22 cellular contexts compared by ENCODE assay signal in the genomic region with DNA sequence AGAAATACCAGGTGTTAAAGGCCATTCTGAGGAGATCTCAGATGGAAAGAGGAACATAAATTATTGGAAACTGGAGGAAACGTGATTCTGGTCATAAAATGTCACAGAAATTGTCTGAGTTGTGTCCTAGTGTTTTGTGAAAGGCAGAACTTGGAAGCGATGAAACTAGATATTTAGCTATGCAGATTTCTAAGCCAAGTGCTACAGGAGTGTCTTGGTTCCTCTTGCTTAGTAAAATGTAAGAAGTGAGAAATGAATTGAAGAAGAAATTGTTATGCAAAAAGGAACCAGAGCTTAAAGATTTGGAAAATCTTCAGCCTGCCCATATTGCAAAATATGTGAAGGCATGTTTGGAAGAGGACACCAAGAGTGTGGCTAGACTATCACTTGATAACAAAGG. TPM values are rescaled to one million over a fixed set of nuclear protein-coding genes. Genes with fewer than 3 reads are reported as not detected.
DNase-seq lines count a peak whose midpoint lies in the region; ATAC-seq, FAIRE-seq and TF ChIP-seq lines count a peak whose summit lies in the region.
"Had no signal": no experiment of that assay in that cellular context is flagged by ENCODE, and none has a peak within 500 bp of the region (broad histone marks: within the 10 kb centered on the region; RNA-seq: fewer than 3 reads in every experiment).

No MANE protein-coding gene starts in this region.

- WGBS in mammary epithelial cell (ENCODE audit: low coverage, missing lambda C conversion rate): 73% methylated on average over 2 of the region's 2 CpGs

- CTCF ChIA-PET in mammary epithelial cell (lab: Charles Lee; ENCODE audit: low non-redundant PET) (interaction anchor here (0.9 kb wide), 1 partner anchor 118 kb away, joined by 5 read pairs; no protein-coding TSS in a partner anchor), MCF 10A (lab: Yijun Ruan, JAX) (interaction anchor here (0.6 to 1.0 kb wide), 3 partner anchors 10 to 177 kb away, joined by 3 to 5 read pairs (median 3); no protein-coding TSS in a partner anchor), PC-3 (lab: Charles Lee) (no interaction called here), Calu3 (lab: Charles Lee) (no interaction called here)
- CTCF ChIA-PET in activated CD8-positive, alpha-beta T cell treated with anti-CD3 and anti-CD28 coated beads, Interleukin-2, amount 10 ng/mL, durations not matched to agents 7 days and 5 days (lab: Charles Lee): no interaction called here

- BruUV-seq in mammary epithelial cell (replicated peaks; lab: Mats Ljungman, UMichigan): no TSS peak
- no TSS peak for BruUV-seq in MCF 10A (replicated peaks; lab: Mats Ljungman, UMichigan)
- BruUV-seq in PC-3 (replicated peaks; lab: Mats Ljungman, UMichigan): no TSS peak
- no TSS peak for BruUV-seq in Calu3 (replicated peaks; lab: Mats Ljungman, UMichigan)

- H3K36me3 Mint-ChIP-seq in MCF 10A (ENCODE audit: insufficient read depth, unreplicated experiment) (no peaks in the 10 kb centered on the region), Calu3 (ENCODE audit: insufficient read depth, unreplicated experiment) (no peaks in the 10 kb centered on the region)
- no peaks in the 10 kb centered on the region for H3K36me3 Mint-ChIP-seq in activated CD8-positive, alpha-beta T cell treated with anti-CD3 and anti-CD28 coated beads, Interleukin-2, amount 10 ng/mL, durations not matched to agents 7 days and 5 days (ENCODE audit: low read depth)
- H3K36me3 Mint-ChIP-seq: CD4-positive, CD25-positive, alpha-beta regulatory T cell had no signal

- no peaks in the 10 kb centered on the region for H3K79me2 ChIP-seq in mammary epithelial cell (ENCODE audit: insufficient read depth, low read length)
- H3K79me2 ChIP-seq in PC-3 (ENCODE audit: low read length): no peaks in the 10 kb centered on the region
- no peaks in the 10 kb centered on the region for H3K79me2 ChIP-seq in keratinocyte (ENCODE audit: control insufficient read depth, insufficient read depth, low read length)

- dilution Hi-C loops in mammary epithelial cell (cut with HindIII; ENCODE audit: low sequenced_read_pairs) (no loop called here), keratinocyte (cut with MboI; ENCODE audit: extremely low pct_ligation_motif_present, low sequenced_read_pairs) (no loop called here)

- H3K9me3 Mint-ChIP-seq in MCF 10A (ENCODE audit: unreplicated experiment) (no peaks in the 10 kb centered on the region), Calu3 (ENCODE audit: low read depth, unreplicated experiment) (no peaks in the 10 kb centered on the region)
- no peaks in the 10 kb centered on the region for H3K9me3 Mint-ChIP-seq in activated CD8-positive, alpha-beta T cell treated with anti-CD3 and anti-CD28 coated beads, Interleukin-2, amount 10 ng/mL, durations not matched to agents 7 days and 5 days (ENCODE audit: insufficient read depth)
- H3K9me3 Mint-ChIP-seq: GM23338 had no signal

- H3K4me1 Mint-ChIP-seq in MCF 10A (ENCODE audit: insufficient read depth, unreplicated experiment): peaks cover 15% of the 10 kb centered on the region
- peaks cover 2% of the 10 kb centered on the region for H3K4me1 Mint-ChIP-seq in activated CD8-positive, alpha-beta T cell treated with anti-CD3 and anti-CD28 coated beads, Interleukin-2, amount 10 ng/mL, durations not matched to agents 7 days and 5 days (ENCODE audit: low read depth)
- no peaks in the 10 kb centered on the region for H3K4me1 Mint-ChIP-seq in Calu3 (ENCODE audit: low read depth, unreplicated experiment)
- H3K4me1 Mint-ChIP-seq: CD4-positive, CD25-positive, alpha-beta regulatory T cell had no signal

- H3K9ac ChIP-seq in mammary epithelial cell (ENCODE audit: insufficient read depth, low read length) (no peak overlapping the region), PC-3 (ENCODE audit: low read length) (no peak overlapping the region), keratinocyte (ENCODE audit: control insufficient read depth, extremely low read depth, insufficient read depth, low read length) (no peak overlapping the region)

- ATAC-seq in PC-3: no peak
- ATAC-seq in upper lobe of right lung: peak; percentile 9
- ATAC-seq in activated CD8-positive, alpha-beta T cell treated with anti-CD3 and anti-CD28 coated beads, Interleukin-2, amount 10 ng/mL, durations not matched to agents 7 days and 5 days: no peak
- ATAC-seq: GM12878, GM23338 had no signal

- no peaks in the 10 kb centered on the region for H3K36me3 ChIP-seq in mammary epithelial cell (ENCODE audit: insufficient read depth, low read length)
- H3K36me3 ChIP-seq in PC-3 (ENCODE audit: low read depth, low read length): no peaks in the 10 kb centered on the region
- H3K36me3 ChIP-seq in keratinocyte (ENCODE audit: control insufficient read depth in 2 of 2, extremely low read depth in 1 of 2, insufficient read depth in 2 of 2, low read length in 2 of 2): no peaks in the 10 kb centered on the region
- H3K36me3 ChIP-seq in upper lobe of right lung: no peaks in the 10 kb centered on the region
- H3K36me3 ChIP-seq: HAP-1, MG63, Peyer's patch had no signal

- FAIRE-seq in keratinocyte (lab: Jason Lieb, UNC): no peak
- FAIRE-seq: A204.1, GM12878 had no signal

- H3K27ac ChIP-seq in mammary epithelial cell (ENCODE audit: insufficient read depth, low read depth, low read length) (no peak overlapping the region), PC-3 (ENCODE audit: low read length) (0 out of 2 replicates have a peak overlapping the region, but pooled peaks have one; percentile 0), keratinocyte (ENCODE audit: control insufficient read depth, insufficient read depth, low read length) (no peak overlapping the region), upper lobe of right lung (no peak overlapping the region)
- H3K27ac ChIP-seq: Peyer's patch had no signal

- H3K9me2 ChIP-seq in PC-3 (replicated peaks; ENCODE audit: low read length): no peaks in the 10 kb centered on the region

- peak overlapping the region; percentile 51 for H2AFZ ChIP-seq in mammary epithelial cell (ENCODE audit: low read depth, low read length)
- H2AFZ ChIP-seq in PC-3 (ENCODE audit: low read length): no peak overlapping the region
- H2AFZ ChIP-seq in keratinocyte (ENCODE audit: control insufficient read depth, low read length): no peak overlapping the region
- H2AFZ ChIP-seq: GM23338 had no signal

- intact Hi-C loops in mammary epithelial cell (cut with micrococcal nuclease): no loop called here
- intact Hi-C loops in MCF 10A (cut with micrococcal nuclease): no loop called here
- intact Hi-C loops in PC-3 (cut with micrococcal nuclease): no loop called here
- intact Hi-C loops in upper lobe of right lung (cut with DNase I): no loop called here
- intact Hi-C loops in Calu3 (cut with micrococcal nuclease; ENCODE audit: unreplicated experiment): loop anchor here (10.0 kb wide), 1 partner anchor 121 kb away; no protein-coding TSS in a partner anchor

- H3K27me3 Mint-ChIP-seq in MCF 10A (ENCODE audit: insufficient read depth, unreplicated experiment) (no peaks in the 10 kb centered on the region), Calu3 (ENCODE audit: unreplicated experiment) (no peaks in the 10 kb centered on the region)
- peaks cover 8% of the 10 kb centered on the region for H3K27me3 Mint-ChIP-seq in activated CD8-positive, alpha-beta T cell treated with anti-CD3 and anti-CD28 coated beads, Interleukin-2, amount 10 ng/mL, durations not matched to agents 7 days and 5 days (ENCODE audit: low read depth)

- H3K9me1 ChIP-seq in keratinocyte (ENCODE audit: control insufficient read depth, extremely low read depth, insufficient read depth, low read length): no peaks in the 10 kb centered on the region

- H3K27me3 ChIP-seq in mammary epithelial cell (ENCODE audit: insufficient read depth, low read length): no peaks in the 10 kb centered on the region
- no peaks in the 10 kb centered on the region for H3K27me3 ChIP-seq in PC-3 (ENCODE audit: low read length)
- no peaks in the 10 kb centered on the region for H3K27me3 ChIP-seq in keratinocyte (ENCODE audit: control insufficient read depth, extremely low read depth, insufficient read depth, low read length)
- no peaks in the 10 kb centered on the region for H3K27me3 ChIP-seq in upper lobe of right lung
- H3K27me3 ChIP-seq: MG63, Peyer's patch had no signal

- H4K20me1 ChIP-seq in mammary epithelial cell (ENCODE audit: insufficient read depth, low read length) (no peaks in the 10 kb centered on the region), PC-3 (ENCODE audit: low read length) (no peaks in the 10 kb centered on the region), keratinocyte (ENCODE audit: control insufficient read depth, extremely low read depth, insufficient read depth, low read length) (no peaks in the 10 kb centered on the region)

- H3K27ac Mint-ChIP-seq in MCF 10A (ENCODE audit: low read depth, unreplicated experiment): no peak overlapping the region
- H3K27ac Mint-ChIP-seq in activated CD8-positive, alpha-beta T cell treated with anti-CD3 and anti-CD28 coated beads, Interleukin-2, amount 10 ng/mL, durations not matched to agents 7 days and 5 days: no peak overlapping the region
- no peak overlapping the region for H3K27ac Mint-ChIP-seq in Calu3 (ENCODE audit: unreplicated experiment)
- H3K27ac Mint-ChIP-seq: CD4-positive, CD25-positive, alpha-beta regulatory T cell; GM23338 had no signal

- no peaks in the 10 kb centered on the region for H3F3A ChIP-seq in PC-3 (ENCODE audit: low read length, unreplicated experiment)

- DNase-seq in mammary epithelial cell (no peak), MCF 10A (ENCODE audit: unreplicated experiment) (no peak), PC-3 (no peak), keratinocyte (ENCODE audit: low read depth, low spot score) (no peak), upper lobe of right lung (no peak), Calu3 (no peak)
- DNase-seq in activated CD8-positive, alpha-beta T cell treated with anti-CD3 and anti-CD28 coated beads, Interleukin-2, amount 10 ng/mL, durations not matched to agents 7 days and 5 days: no peak
- no peak for DNase-seq in NK-92 treated with Interleukin-12 subunit alpha and Interleukin-12 subunit beta, amount 100 ng/mL, for 24 hours (lab: John Stamatoyannopoulos, UW)
- DNase-seq: DND-41, Kasumi-1, MG63, NCI-H1105, NCI-H146, NCI-H2029, NCI-H345, NCI-H524, Peyer's patch had no signal

- POLR2A ChIA-PET in MCF 10A (lab: Yijun Ruan, JAX): no interaction called here
- POLR2A ChIA-PET in PC-3 (lab: Charles Lee; ENCODE audit: unreplicated experiment): no interaction called here
- POLR2A ChIA-PET in activated CD8-positive, alpha-beta T cell treated with anti-CD3 and anti-CD28 coated beads, Interleukin-2, amount 10 ng/mL, durations not matched to agents 7 days and 5 days (lab: Charles Lee): no interaction called here

- peaks cover 13% of the 10 kb centered on the region for H3K4me1 ChIP-seq in mammary epithelial cell (ENCODE audit: insufficient read depth, low read length)
- peaks cover 10% of the 10 kb centered on the region for H3K4me1 ChIP-seq in PC-3 (ENCODE audit: insufficient read depth, low read length)
- peaks cover 14% of the 10 kb centered on the region for H3K4me1 ChIP-seq in keratinocyte (ENCODE audit: control insufficient read depth, extremely low read depth, insufficient read depth, low read length)
- H3K4me1 ChIP-seq in upper lobe of right lung: no peaks in the 10 kb centered on the region
- H3K4me1 ChIP-seq: HAP-1, Peyer's patch had no signal

- no peak for TF ChIP-seq CTCF in mammary epithelial cell (conservative IDR thresholded peaks at IDR 0.05 in 1 of 2, IDR thresholded peaks at IDR 0.05 in 1 of 2; ENCODE audit: extremely low read depth in 1 of 2, insufficient read depth in 1 of 2, low read depth in 1 of 2, low read length in 2 of 2)
- no peak for TF ChIP-seq CTCF in MCF 10A (IDR thresholded peaks at IDR 0.05; ENCODE audit: unreplicated experiment)
- TF ChIP-seq CTCF in PC-3 (conservative IDR thresholded peaks at IDR 0.05; ENCODE audit: low read depth, low read length): no peak
- TF ChIP-seq CTCF in keratinocyte (optimal IDR thresholded peaks at IDR 0.05 in 1 of 3, IDR thresholded peaks at IDR 0.05 in 1 of 3, conservative IDR thresholded peaks at IDR 0.05 in 1 of 3; ENCODE audit: extremely low read depth in 1 of 3, insufficient read depth in 2 of 3, low read length in 3 of 3): no peak
- TF ChIP-seq CTCF in upper lobe of right lung (IDR thresholded peaks at IDR 0.05): no peak
- TF ChIP-seq CTCF in Calu3 (IDR thresholded peaks at IDR 0.05; ENCODE audit: unreplicated experiment): no peak

- H3K9me3 ChIP-seq in mammary epithelial cell (replicated peaks; ENCODE audit: insufficient read depth, low read length) (no peaks in the 10 kb centered on the region), PC-3 (ENCODE audit: low read length) (no peaks in the 10 kb centered on the region), keratinocyte (ENCODE audit: control insufficient read depth, low read depth, low read length) (no peaks in the 10 kb centered on the region), upper lobe of right lung (no peaks in the 10 kb centered on the region)
- H3K9me3 ChIP-seq: HAP-1, MG63, Peyer's patch had no signal

- H3K4me3 Mint-ChIP-seq in MCF 10A (ENCODE audit: unreplicated experiment) (no peak overlapping the region), Calu3 (ENCODE audit: low read depth, unreplicated experiment) (no peak overlapping the region)
- no peak overlapping the region for H3K4me3 Mint-ChIP-seq in activated CD8-positive, alpha-beta T cell treated with anti-CD3 and anti-CD28 coated beads, Interleukin-2, amount 10 ng/mL, durations not matched to agents 7 days and 5 days
- H3K4me3 Mint-ChIP-seq: CD4-positive, CD25-positive, alpha-beta regulatory T cell; GM23338 had no signal

- no peak overlapping the region for H3K4me2 ChIP-seq in mammary epithelial cell (ENCODE audit: insufficient read depth, low read depth, low read length)
- H3K4me2 ChIP-seq in PC-3 (ENCODE audit: low read length): peak overlapping the region; percentile 18; the same call in 1 of the 2 replicates
- H3K4me2 ChIP-seq in keratinocyte (ENCODE audit: control insufficient read depth, extremely low read depth, insufficient read depth, low read depth, low read length): peak overlapping the region; percentile 35
- H3K4me2 ChIP-seq: GM23338 had no signal

- H3K4me3 ChIP-seq in mammary epithelial cell (replicated peaks in 1 of 3; ENCODE audit: insufficient read depth in 1 of 3, low read depth in 2 of 3, low read length in 3 of 3) (no peak overlapping the region), PC-3 (ENCODE audit: low read length) (no peak overlapping the region), keratinocyte (ENCODE audit: control insufficient read depth in 2 of 3, extremely low read depth in 1 of 3, insufficient read depth in 2 of 3, low read depth in 1 of 3, low read length in 3 of 3) (no peak overlapping the region), upper lobe of right lung (no peak overlapping the region)
- H3K4me3 ChIP-seq: GM12878, GM23338, HAP-1, MG63, Peyer's patch had no signal

- in situ Hi-C loops in mammary epithelial cell (cut with MboI; ENCODE audit: low sequenced_read_pairs in 2 of 2): loop anchor here in 1 of 2 donors (10.0 kb wide), 1 partner anchor 391 kb away; the partner anchor contains the start of gene WDFY3

RNA-seq across cellular contexts. Expression of gene CDS1, which starts 9.6 kb away (rescaled TPM):
- total RNA-seq in mammary epithelial cell: 10 to 100 TPM; 25.4 to 29.8 TPM
- polyA plus RNA-seq in mammary epithelial cell: 18.2 TPM
- 37.5 TPM for polyA minus RNA-seq in mammary epithelial cell
- 10.3 and 11.5 TPM in 2 replicates for total RNA-seq in MCF 10A (2022)
- 10.4 and 11.2 TPM in 2 replicates for total RNA-seq in PC-3 (2014; rRNA removed)
- polyA plus RNA-seq in keratinocyte: 14.1 to 21.7 TPM (median 19.9 TPM) in 3 replicates
- 7.9 TPM for polyA plus RNA-seq in keratinocyte (2011; ENCODE audit: low read depth)
- 8.8 and 17.9 TPM in 2 replicates for polyA plus RNA-seq in keratinocyte (2011; cell fraction: cytosol; rRNA removed)
- 18.3 and 22.4 TPM in 2 replicates for polyA plus RNA-seq in keratinocyte (2011; cell fraction: nucleus; rRNA removed)
- polyA plus RNA-seq in keratinocyte (2012; ENCODE audit: low replicate concordance): 12.8 and 21.2 TPM in 2 replicates
- 15.8 to 22.6 TPM (median 22.5 TPM) in 3 replicates for polyA minus RNA-seq in keratinocyte
- 14.4 TPM for polyA minus RNA-seq in keratinocyte (2011; cell fraction: cytosol; rRNA and poly(A)+ RNA removed)
- polyA minus RNA-seq in keratinocyte (2011; cell fraction: nucleus; rRNA and poly(A)+ RNA removed): 16.5 and 27.5 TPM in 2 replicates
- total RNA-seq in upper lobe of right lung: 25.1 TPM
- not detected for total RNA-seq in activated CD8-positive, alpha-beta T cell treated with anti-CD3 and anti-CD28 coated beads, Interleukin-2, amount 10 ng/mL, durations not matched to agents 7 days and 5 days
- total RNA-seq in Calu3 (2022): 18.8 and 22.4 TPM in 2 replicates
- total RNA-seq: GM12878 had no signal

Comparison
In these comparisons a context has a peak if more than half of its experiments do, and no peak if none do; other contexts are left out.
1. RNA of gene CDS1, which starts 9.6 kb away (total RNA-seq): 25.4 to 29.8 TPM in mammary epithelial cell, 25.1 TPM in upper lobe of right lung (single experiment), 18.8 to 22.4 TPM in Calu3, 10.3 to 11.5 TPM in MCF 10A and 10.4 to 11.2 TPM in PC-3; not detected in activated CD8-positive, alpha-beta T cell treated with anti-CD3 and anti-CD28 coated beads, Interleukin-2, amount 10 ng/mL, durations not matched to agents 7 days and 5 days; every median in the first group is over 10 times any median in the second.
2. CTCF ChIA-PET loops: an anchor here in mammary epithelial cell (0.9 kb wide) and MCF 10A (0.6 to 1.0 kb wide); none called in PC-3, activated CD8-positive, alpha-beta T cell treated with anti-CD3 and anti-CD28 coated beads, Interleukin-2, amount 10 ng/mL, durations not matched to agents 7 days and 5 days and Calu3.